ENCODE assay signal across 11 cellular contexts in genomic region chrX:11239230-11239629, GRCh38. TPM values are rescaled to one million over a fixed set of nuclear protein-coding genes. Genes with fewer than 3 reads are reported as not detected.
DNase-seq lines count a peak whose midpoint lies in the region; ATAC-seq, FAIRE-seq and TF ChIP-seq lines count a peak whose summit lies in the region.
"Had no signal": no experiment of that assay in that cellular context is flagged by ENCODE, and none has a peak within 500 bp of the region (broad histone marks: within the 10 kb centered on the region; RNA-seq: fewer than 3 reads in every experiment).

No MANE protein-coding gene starts in this region.

- no peak for TF ChIP-seq RAD21 in HepG2 (CRISPR knock-in tag; IDR thresholded peaks at IDR 0.05)

- H3K9ac ChIP-seq in HepG2 (ENCODE audit: insufficient read depth, low read depth, low read length), result no peak overlapping the region
- H3K9ac ChIP-seq: BLaER1 treated with 17β-estradiol and CSF1 and Interleukin-3, amounts not matched to agents 10 nM and 100 nM had no signal

- no peak for ATAC-seq in HepG2
- ATAC-seq in right lobe of liver, result no peak
- ATAC-seq in HG03135 (IDR thresholded peaks at IDR 0.05; ENCODE audit: unreplicated experiment), result peak; percentile 73
- no peak for ATAC-seq in CD8-positive, alpha-beta T cell

- H3K79me2 ChIP-seq in HepG2 (ENCODE audit: insufficient read depth, low read length), result no peaks in the 10 kb centered on the region

- intact Hi-C loops in HepG2 (cut with micrococcal nuclease; ENCODE audit: unreplicated experiment), result no loop called here
- intact Hi-C loops in right lobe of liver (cut with DNase I), result no loop called here
- intact Hi-C loops in CD8-positive, alpha-beta T cell (cut with DNase I, micrococcal nuclease), result no loop called here
- intact Hi-C loops in Calu3 (cut with micrococcal nuclease; ENCODE audit: unreplicated experiment), result no loop called here

- no peak overlapping the region for H3K4me2 ChIP-seq in HepG2 (ENCODE audit: low read depth, low read length)
- H3K4me2 ChIP-seq: BLaER1 treated with 17β-estradiol and CSF1 and Interleukin-3, amounts not matched to agents 10 nM and 100 nM had no signal

- no peaks in the 10 kb centered on the region for H3K27me3 Mint-ChIP-seq in CD8-positive, alpha-beta T cell (ENCODE audit: low read depth)
- H3K27me3 Mint-ChIP-seq in Calu3 (ENCODE audit: unreplicated experiment), result no peaks in the 10 kb centered on the region

- in situ Hi-C loops in HepG2 (cut with HindIII; ENCODE audit: extremely low pct_ligation_motif_present, low pct_unique_long_range_greater_than_20kb), result no loop called here

- no peak for TF ChIP-seq CTCF in HepG2 (CRISPR knock-in tag; IDR thresholded peaks at IDR 0.05)
- no peak for TF ChIP-seq CTCF in right lobe of liver (IDR thresholded peaks at IDR 0.05)
- no peak for TF ChIP-seq CTCF in choroid plexus epithelial cell (conservative IDR thresholded peaks at IDR 0.05; ENCODE audit: low read depth, low read length)
- TF ChIP-seq CTCF in CD8-positive, alpha-beta T cell (IDR thresholded peaks at IDR 0.05), result no peak
- TF ChIP-seq CTCF in Calu3 (IDR thresholded peaks at IDR 0.05; ENCODE audit: unreplicated experiment), result no peak

- H3K27ac ChIP-seq in HepG2 (ENCODE audit: extremely low read length, insufficient read depth, low read length) (no peak overlapping the region), right lobe of liver (no peak overlapping the region)
- H3K27ac ChIP-seq in CD8-positive, alpha-beta T cell (ENCODE audit: low read depth, low read length), result no peak overlapping the region
- H3K27ac ChIP-seq: adrenal gland; BLaER1 treated with 17β-estradiol and CSF1 and Interleukin-3, amounts not matched to agents 10 nM and 100 nM had no signal

- CTCF ChIA-PET in HepG2 (lab: Yijun Ruan, JAX; ENCODE audit: low intra/inter-chr PET ratio, low total read pairs) (no interaction called here), Calu3 (lab: Charles Lee) (no interaction called here)
- CTCF ChIA-PET in CD8-positive, alpha-beta T cell (lab: Charles Lee), result no interaction called here

- no peaks in the 10 kb centered on the region for H3K4me1 ChIP-seq in HepG2 (ENCODE audit: insufficient read depth, low read length)
- no peaks in the 10 kb centered on the region for H3K4me1 ChIP-seq in right lobe of liver
- no peaks in the 10 kb centered on the region for H3K4me1 ChIP-seq in CD8-positive, alpha-beta T cell (ENCODE audit: insufficient read depth, low read length)
- H3K4me1 ChIP-seq: adrenal gland; BLaER1 treated with 17β-estradiol and CSF1 and Interleukin-3, amounts not matched to agents 10 nM and 100 nM had no signal

- H3K9me3 Mint-ChIP-seq in CD8-positive, alpha-beta T cell, result no peaks in the 10 kb centered on the region
- H3K9me3 Mint-ChIP-seq in Calu3 (ENCODE audit: low read depth, unreplicated experiment), result no peaks in the 10 kb centered on the region

- no peak for FAIRE-seq in HepG2 (lab: Jason Lieb, UNC)

- no peak overlapping the region for H2AFZ ChIP-seq in HepG2 (ENCODE audit: low read length)

- no peak overlapping the region for H3K27ac Mint-ChIP-seq in CD8-positive, alpha-beta T cell
- H3K27ac Mint-ChIP-seq in Calu3 (ENCODE audit: unreplicated experiment), result no peak overlapping the region

- POLR2A ChIA-PET in HepG2 (lab: Yijun Ruan, JAX), result no interaction called here
- POLR2A ChIA-PET in CD8-positive, alpha-beta T cell (lab: Charles Lee), result no interaction called here

- H3K4me3 ChIP-seq in HepG2 (replicated peaks in 1 of 3; ENCODE audit: insufficient read depth in 1 of 3, low read depth in 2 of 3, low read length in 3 of 3) (no peak overlapping the region), right lobe of liver (no peak overlapping the region), choroid plexus epithelial cell (ENCODE audit: low read depth, low read length) (no peak overlapping the region)
- H3K4me3 ChIP-seq in CD8-positive, alpha-beta T cell (ENCODE audit: low read depth, low read length), result no peak overlapping the region
- H3K4me3 ChIP-seq: adrenal gland; BLaER1 treated with 17β-estradiol and CSF1 and Interleukin-3, amounts not matched to agents 10 nM and 100 nM had no signal

- TF ChIP-seq POLR2A in HepG2 (IDR thresholded peaks at IDR 0.05; ENCODE audit: insufficient read depth in 1 of 2, low read depth in 2 of 2, low read length in 2 of 2) (no peak), right lobe of liver (IDR thresholded peaks at IDR 0.05) (no peak)

- no TSS peak for BruUV-seq in HepG2 (replicated peaks; lab: Mats Ljungman, UMichigan)
- no TSS peak for BruUV-seq in Calu3 (replicated peaks; lab: Mats Ljungman, UMichigan)

- H3K4me1 Mint-ChIP-seq in CD8-positive, alpha-beta T cell (ENCODE audit: low read depth), result no peaks in the 10 kb centered on the region
- H3K4me1 Mint-ChIP-seq in Calu3 (ENCODE audit: low read depth, unreplicated experiment), result peaks cover 8% of the 10 kb centered on the region

- H3K4me3 Mint-ChIP-seq in CD8-positive, alpha-beta T cell, result no peak overlapping the region
- no peak overlapping the region for H3K4me3 Mint-ChIP-seq in Calu3 (ENCODE audit: low read depth, unreplicated experiment)

- TF ChIP-seq EP300 in HepG2 (IDR thresholded peaks at IDR 0.05; ENCODE audit: low read depth in 2 of 2, low read length in 2 of 2), result no peak
- no peak for TF ChIP-seq EP300 in HepG2 (CRISPR knock-in tag; IDR thresholded peaks at IDR 0.05; ENCODE audit: borderline replicate concordance)

- H3K36me3 ChIP-seq in HepG2 (replicated peaks in 1 of 2; ENCODE audit: control insufficient read depth in 1 of 2, insufficient read depth in 2 of 2, low read length in 2 of 2), result no peaks in the 10 kb centered on the region
- H3K36me3 ChIP-seq in right lobe of liver, result no peaks in the 10 kb centered on the region
- H3K36me3 ChIP-seq in CD8-positive, alpha-beta T cell (ENCODE audit: insufficient read depth, low read length), result no peaks in the 10 kb centered on the region
- H3K36me3 ChIP-seq: adrenal gland; BLaER1 treated with 17β-estradiol and CSF1 and Interleukin-3, amounts not matched to agents 10 nM and 100 nM had no signal

- DNase-seq in HepG2 (ENCODE audit: low spot score) (peak; percentile 0), right lobe of liver (no peak), choroid plexus epithelial cell (ENCODE audit: low read depth) (peak; percentile 45), KG1 (lab: John Stamatoyannopoulos, UW) (no peak), Calu3 (no peak)
- DNase-seq in stimulated activated naive CD4-positive, alpha-beta T cell (lab: John Stamatoyannopoulos, UW), result no peak
- no peak for DNase-seq in CD8-positive, alpha-beta T cell
- DNase-seq: adrenal gland had no signal

- H3K27me3 ChIP-seq in HepG2 (ENCODE audit: control insufficient read depth in 1 of 2, insufficient read depth in 2 of 2, low read length in 2 of 2) (no peaks in the 10 kb centered on the region), right lobe of liver (no peaks in the 10 kb centered on the region)
- H3K27me3 ChIP-seq in CD8-positive, alpha-beta T cell (ENCODE audit: insufficient read depth, low read length), result no peaks in the 10 kb centered on the region

- no peaks in the 10 kb centered on the region for H3K36me3 Mint-ChIP-seq in CD8-positive, alpha-beta T cell
- H3K36me3 Mint-ChIP-seq in Calu3 (ENCODE audit: insufficient read depth, unreplicated experiment), result no peaks in the 10 kb centered on the region

- H4K20me1 ChIP-seq in HepG2 (ENCODE audit: insufficient read depth, low read length), result no peaks in the 10 kb centered on the region
- H4K20me1 ChIP-seq: BLaER1 treated with 17β-estradiol and CSF1 and Interleukin-3, amounts not matched to agents 10 nM and 100 nM had no signal

- H3K9me3 ChIP-seq in HepG2 (ENCODE audit: low read length) (no peaks in the 10 kb centered on the region), right lobe of liver (no peaks in the 10 kb centered on the region)
- no peaks in the 10 kb centered on the region for H3K9me3 ChIP-seq in CD8-positive, alpha-beta T cell (ENCODE audit: low read length)
- H3K9me3 ChIP-seq: adrenal gland had no signal

RNA-seq across cellular contexts. Expression of gene AMELX, which starts 54.0 kb away (rescaled TPM):
- not detected in 2 replicates for total RNA-seq in HepG2 (2016; rRNA removed; fragmentation: Illumina TruSeq; extraction: Trizol)
- not detected in 2 replicates for total RNA-seq in HepG2 (2016; cell fraction: cytosol; rRNA removed; fragmentation: Illumina TruSeq; extraction: Trizol; ENCODE audit: low read depth)
- total RNA-seq in HepG2 (2016; cell fraction: insoluble cytoplasmic fraction; rRNA removed; fragmentation: Illumina TruSeq; extraction: Trizol), result not detected in 2 replicates
- total RNA-seq in HepG2 (2016; cell fraction: membrane; rRNA removed; fragmentation: Illumina TruSeq; extraction: Trizol), result not detected in 2 replicates
- not detected in 2 replicates for total RNA-seq in HepG2 (2016; cell fraction: nucleus; rRNA removed; fragmentation: Illumina TruSeq; extraction: Trizol)
- not detected in 2 replicates for polyA plus RNA-seq in HepG2 (2011; rRNA removed)
- polyA plus RNA-seq in HepG2 (2011; cell fraction: cytosol; rRNA removed), result not detected in 2 replicates
- not detected in 2 replicates for polyA plus RNA-seq in HepG2 (2011; cell fraction: nucleus; rRNA removed)
- not detected in 2 replicates for polyA plus RNA-seq in HepG2 (2012)
- polyA plus RNA-seq in HepG2 (2016; cell fraction: cytosol; fragmentation: Illumina TruSeq; extraction: Trizol; ENCODE audit: low read depth), result not detected in 2 replicates
- not detected in 2 replicates for polyA plus RNA-seq in HepG2 (2016; cell fraction: insoluble cytoplasmic fraction; fragmentation: Illumina TruSeq; extraction: Trizol; ENCODE audit: low read depth)
- polyA plus RNA-seq in HepG2 (2016; cell fraction: membrane; fragmentation: Illumina TruSeq; extraction: Trizol; ENCODE audit: low read depth), result not detected in 2 replicates
- polyA plus RNA-seq in HepG2 (2016; cell fraction: nucleus; fragmentation: Illumina TruSeq; extraction: Trizol; ENCODE audit: insufficient read depth, low read depth), result not detected in 2 replicates
- polyA minus RNA-seq in HepG2 (2011; rRNA and poly(A)+ RNA removed; ENCODE audit: low replicate concordance), result not detected in 2 replicates
- polyA minus RNA-seq in HepG2 (2011; cell fraction: cytosol; rRNA and poly(A)+ RNA removed), result not detected in 2 replicates
- not detected in 2 replicates for polyA minus RNA-seq in HepG2 (2011; cell fraction: nucleus; rRNA and poly(A)+ RNA removed)
- total RNA-seq in right lobe of liver, result not detected
- total RNA-seq in CD8-positive, alpha-beta T cell, result not detected
- not detected in 2 replicates for total RNA-seq in Calu3 (2022)
- total RNA-seq: adrenal gland, mesenteric fat pad had no signal
- polyA plus RNA-seq: adrenal gland had no signal

Comparison
In these comparisons a context has a peak if more than half of its experiments do, and no peak if none do; other contexts are left out.
1. DNase-seq: peak in HepG2 (single experiment) and choroid plexus epithelial cell (single experiment); none in right lobe of liver (0 of 3), stimulated activated naive CD4-positive, alpha-beta T cell (0 of 6), KG1 (single experiment), CD8-positive, alpha-beta T cell (0 of 7) and Calu3 (single experiment).